ENCODE assay signal across 20 cellular contexts in the genomic region with DNA sequence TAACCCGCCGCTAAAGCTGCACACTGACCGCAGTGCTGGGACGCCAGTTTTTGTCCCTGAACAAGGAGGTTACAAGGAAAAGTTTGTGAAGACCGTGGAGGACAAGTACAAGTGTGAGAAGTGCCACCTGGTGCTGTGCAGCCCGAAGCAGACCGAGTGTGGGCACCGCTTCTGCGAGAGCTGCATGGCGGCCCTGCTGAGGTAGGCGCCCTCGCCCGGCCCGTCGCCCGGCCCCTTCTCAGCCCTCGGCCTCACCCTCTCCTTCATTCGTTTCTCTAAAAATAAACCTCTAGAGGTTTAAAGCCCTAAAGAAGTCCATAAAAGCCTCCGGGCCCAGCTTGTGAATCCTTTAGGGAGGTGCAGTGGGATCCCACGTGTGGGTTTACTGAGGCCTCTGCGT. TPM values are rescaled to one million over a fixed set of nuclear protein-coding genes. Genes with fewer than 3 reads are reported as not detected.
DNase-seq lines count a peak whose midpoint lies in the region; TF ChIP-seq lines count a peak whose summit lies in the region.
"Had no signal": no experiment of that assay in that cellular context is flagged by ENCODE, and none has a peak within 500 bp of the region (broad histone marks: within the 10 kb centered on the region; RNA-seq: fewer than 3 reads in every experiment).

No MANE protein-coding gene starts in this region.

- no peak for TF ChIP-seq CTCF in OCI-LY3 (IDR thresholded peaks at IDR 0.05; ENCODE audit: low read depth, low read length)
- TF ChIP-seq CTCF in chondrocyte (IDR thresholded peaks at IDR 0.05): no peak

- H3K4me3 ChIP-seq in OCI-LY3 (ENCODE audit: low read length): no peak overlapping the region
- H3K4me3 ChIP-seq in effector memory CD4-positive, alpha-beta T cell (ENCODE audit: insufficient read depth, low read depth, low read length, poor library complexity, severe bottlenecking): no peak overlapping the region
- H3K4me3 ChIP-seq: BLaER1 treated with 17β-estradiol and CSF1 and Interleukin-3, amounts not matched to agents 10 nM and 100 nM; GM12878 had no signal

- H3K36me3 ChIP-seq in OCI-LY3 (replicated peaks; ENCODE audit: low read depth, low read length): peaks cover 65% of the 10 kb centered on the region
- peaks cover 47% of the 10 kb centered on the region for H3K36me3 ChIP-seq in effector memory CD4-positive, alpha-beta T cell (ENCODE audit: control insufficient read depth, insufficient read depth, low read length)

- H2AFZ ChIP-seq in OCI-LY3 (ENCODE audit: low read depth, low read length): no peak overlapping the region

- peaks cover 90% of the 10 kb centered on the region for H3K79me2 ChIP-seq in OCI-LY3 (ENCODE audit: low read length)

- DNase-seq in activated naive CD4-positive, alpha-beta T cell (lab: John Stamatoyannopoulos, UW): no peak
- no peak for DNase-seq in activated T-helper 2 cell treated with anti-CD3 and anti-CD28 coated beads, Interferon-gamma antibody, Interleukin-2, Interleukin-4, amounts not matched to agents 10 μg/mL and 5 μg/mL and 100 μg/mL, durations not matched to agents 14 hours and 24 hours and 36 hours (ENCODE audit: low spot score)
- no peak for DNase-seq in effector memory CD4-positive, alpha-beta T cell
- DNase-seq in A172 (ENCODE audit: low spot score) (no peak), chondrocyte (ENCODE audit: low spot score) (no peak)
- DNase-seq: ACHN; Caco-2; CD4-positive, alpha-beta memory T cell; DMS 273 treated with DMSO at 0.1 percent for 48 hours; DND-41; IMR-90; Kasumi-1; NCI-H1417; NCI-H1694 treated with DMSO at 0.1 percent for 48 hours; NCI-H510A had no signal

- no peaks in the 10 kb centered on the region for H3K9me3 ChIP-seq in OCI-LY3 (ENCODE audit: insufficient read depth, low read length)
- H3K9me3 ChIP-seq in effector memory CD4-positive, alpha-beta T cell (ENCODE audit: control insufficient read depth, low read length): no peaks in the 10 kb centered on the region
- H3K9me3 ChIP-seq: Caco-2 had no signal

- peak overlapping the region; percentile 47 for H3K27ac Mint-ChIP-seq in activated naive CD4-positive, alpha-beta T cell treated with anti-CD3 and anti-CD28 coated beads, Interleukin-2, amount 50 U/mL, for 24 hours
- peak overlapping the region; percentile 55 for H3K27ac Mint-ChIP-seq in activated T-helper 2 cell treated with anti-CD3 and anti-CD28 coated beads, Interferon-gamma antibody, Interleukin-2, Interleukin-4, amounts not matched to agents 10 μg/mL and 5 μg/mL and 100 μg/mL, durations not matched to agents 14 hours and 24 hours and 36 hours
- H3K27ac Mint-ChIP-seq in chondrocyte (ENCODE audit: unreplicated experiment): no peak overlapping the region
- H3K27ac Mint-ChIP-seq: CD4-positive, alpha-beta memory T cell had no signal

- peak overlapping the region; percentile 86 for H3K27ac ChIP-seq in OCI-LY3 (ENCODE audit: low read length)
- H3K27ac ChIP-seq in effector memory CD4-positive, alpha-beta T cell (ENCODE audit: insufficient read depth, low read length, poor library complexity, severe bottlenecking): no peak overlapping the region
- H3K27ac ChIP-seq: BLaER1 treated with 17β-estradiol and CSF1 and Interleukin-3, amounts not matched to agents 10 nM and 100 nM had no signal

- no peak overlapping the region for H3K4me3 Mint-ChIP-seq in activated naive CD4-positive, alpha-beta T cell treated with anti-CD3 and anti-CD28 coated beads, Interleukin-2, amount 50 U/mL, for 24 hours
- H3K4me3 Mint-ChIP-seq in activated T-helper 2 cell treated with anti-CD3 and anti-CD28 coated beads, Interferon-gamma antibody, Interleukin-2, Interleukin-4, amounts not matched to agents 10 μg/mL and 5 μg/mL and 100 μg/mL, durations not matched to agents 14 hours and 24 hours and 36 hours (ENCODE audit: low read depth): no peak overlapping the region
- no peak overlapping the region for H3K4me3 Mint-ChIP-seq in chondrocyte (ENCODE audit: unreplicated experiment)
- H3K4me3 Mint-ChIP-seq: CD4-positive, alpha-beta memory T cell had no signal

- no peak overlapping the region for H3K9ac ChIP-seq in OCI-LY3 (ENCODE audit: low read length)
- H3K9ac ChIP-seq: BLaER1 treated with 17β-estradiol and CSF1 and Interleukin-3, amounts not matched to agents 10 nM and 100 nM had no signal

- intact Hi-C loops in activated T-helper 2 cell treated with anti-CD3 and anti-CD28 coated beads, Interferon-gamma antibody, Interleukin-2, Interleukin-4, amounts not matched to agents 10 μg/mL and 5 μg/mL and 100 μg/mL, durations not matched to agents 14 hours and 24 hours and 36 hours (cut with micrococcal nuclease): no loop called here

- peaks cover 11% of the 10 kb centered on the region for H3K36me3 Mint-ChIP-seq in activated naive CD4-positive, alpha-beta T cell treated with anti-CD3 and anti-CD28 coated beads, Interleukin-2, amount 50 U/mL, for 24 hours
- H3K36me3 Mint-ChIP-seq in activated T-helper 2 cell treated with anti-CD3 and anti-CD28 coated beads, Interferon-gamma antibody, Interleukin-2, Interleukin-4, amounts not matched to agents 10 μg/mL and 5 μg/mL and 100 μg/mL, durations not matched to agents 14 hours and 24 hours and 36 hours (ENCODE audit: low read depth): peaks cover 63% of the 10 kb centered on the region
- H3K36me3 Mint-ChIP-seq in chondrocyte (ENCODE audit: low read depth): peaks cover 5% of the 10 kb centered on the region

- peaks cover 50% of the 10 kb centered on the region for H3K4me1 ChIP-seq in OCI-LY3 (ENCODE audit: low read length)
- no peaks in the 10 kb centered on the region for H3K4me1 ChIP-seq in effector memory CD4-positive, alpha-beta T cell (ENCODE audit: control insufficient read depth, insufficient read depth, low read length, poor library complexity, severe bottlenecking)

- no peaks in the 10 kb centered on the region for H3K27me3 Mint-ChIP-seq in activated naive CD4-positive, alpha-beta T cell treated with anti-CD3 and anti-CD28 coated beads, Interleukin-2, amount 50 U/mL, for 24 hours
- no peaks in the 10 kb centered on the region for H3K27me3 Mint-ChIP-seq in activated T-helper 2 cell treated with anti-CD3 and anti-CD28 coated beads, Interferon-gamma antibody, Interleukin-2, Interleukin-4, amounts not matched to agents 10 μg/mL and 5 μg/mL and 100 μg/mL, durations not matched to agents 14 hours and 24 hours and 36 hours (ENCODE audit: low read depth)
- no peaks in the 10 kb centered on the region for H3K27me3 Mint-ChIP-seq in chondrocyte (ENCODE audit: low read depth)
- H3K27me3 Mint-ChIP-seq: CD4-positive, alpha-beta memory T cell had no signal

- H3K27me3 ChIP-seq in OCI-LY3 (ENCODE audit: low read depth, low read length): no peaks in the 10 kb centered on the region
- H3K27me3 ChIP-seq in effector memory CD4-positive, alpha-beta T cell (replicated peaks; ENCODE audit: control insufficient read depth, insufficient read depth, low read length, poor library complexity, severe bottlenecking): no peaks in the 10 kb centered on the region
- H3K27me3 ChIP-seq: BLaER1 treated with 17β-estradiol and CSF1 and Interleukin-3, amounts not matched to agents 10 nM and 100 nM had no signal

- no peak overlapping the region for H3K4me2 ChIP-seq in OCI-LY3 (ENCODE audit: low read length)

- H3K4me1 Mint-ChIP-seq in activated naive CD4-positive, alpha-beta T cell treated with anti-CD3 and anti-CD28 coated beads, Interleukin-2, amount 50 U/mL, for 24 hours: no peaks in the 10 kb centered on the region
- H3K4me1 Mint-ChIP-seq in activated T-helper 2 cell treated with anti-CD3 and anti-CD28 coated beads, Interferon-gamma antibody, Interleukin-2, Interleukin-4, amounts not matched to agents 10 μg/mL and 5 μg/mL and 100 μg/mL, durations not matched to agents 14 hours and 24 hours and 36 hours (ENCODE audit: low read depth): peaks cover 6% of the 10 kb centered on the region
- H3K4me1 Mint-ChIP-seq in chondrocyte (ENCODE audit: low read depth): peaks cover 7% of the 10 kb centered on the region

- H3K9me3 Mint-ChIP-seq in activated naive CD4-positive, alpha-beta T cell treated with anti-CD3 and anti-CD28 coated beads, Interleukin-2, amount 50 U/mL, for 24 hours: no peaks in the 10 kb centered on the region
- no peaks in the 10 kb centered on the region for H3K9me3 Mint-ChIP-seq in activated T-helper 2 cell treated with anti-CD3 and anti-CD28 coated beads, Interferon-gamma antibody, Interleukin-2, Interleukin-4, amounts not matched to agents 10 μg/mL and 5 μg/mL and 100 μg/mL, durations not matched to agents 14 hours and 24 hours and 36 hours
- H3K9me3 Mint-ChIP-seq in chondrocyte (ENCODE audit: low read depth): no peaks in the 10 kb centered on the region

- H4K20me1 ChIP-seq in OCI-LY3 (ENCODE audit: insufficient read depth, low read length): peaks cover 81% of the 10 kb centered on the region

RNA-seq across cellular contexts. Expression of a gene that starts 52.2 kb away (rescaled TPM):
- total RNA-seq in activated T-helper 2 cell treated with anti-CD3 and anti-CD28 coated beads, Interferon-gamma antibody, Interleukin-2, Interleukin-4, amounts not matched to agents 10 μg/mL and 5 μg/mL and 100 μg/mL, durations not matched to agents 14 hours and 24 hours and 36 hours: 0.44 and 0.55 TPM in 2 replicates
- total RNA-seq in A172 (2014; rRNA removed; shearing (Covaris generic)): 0.03 TPM in 1 of 2 replicates, not detected in the other
- total RNA-seq in chondrocyte: 0.30 to 0.38 TPM in 2 of 3 replicates, not detected in the other
- total RNA-seq: MCF 10A had no signal
